ENCODE assay signal across 21 cellular contexts in genomic region chr4:478373-478772, GRCh38. TPM values are rescaled to one million over a fixed set of nuclear protein-coding genes. Genes with fewer than 3 reads are reported as not detected.
DNase-seq lines count a peak whose midpoint lies in the region; ATAC-seq, FAIRE-seq and TF ChIP-seq lines count a peak whose summit lies in the region.
"Had no signal": no experiment of that assay in that cellular context is flagged by ENCODE, and none has a peak within 500 bp of the region (broad histone marks: within the 10 kb centered on the region; RNA-seq: fewer than 3 reads in every experiment).

No MANE protein-coding gene starts in this region.

- no peak for TF ChIP-seq CTCF in astrocyte (IDR thresholded peaks at IDR 0.05; ENCODE audit: insufficient read depth, low read depth, low read length)
- TF ChIP-seq CTCF in dorsolateral prefrontal cortex (IDR thresholded peaks at IDR 0.05 in 54 of 56, conservative IDR thresholded peaks at IDR 0.05 in 2 of 56; ENCODE audit: low read depth in 1 of 56, partially characterized antibody in 56 of 56), result no peak

- H2AFZ ChIP-seq in astrocyte (ENCODE audit: low read depth, low read length), result no peak overlapping the region
- H2AFZ ChIP-seq: GM23338 had no signal

- peaks cover 17% of the 10 kb centered on the region for H3K36me3 Mint-ChIP-seq in astrocyte (ENCODE audit: low read depth, unreplicated experiment)

- no peak overlapping the region for H3K27ac ChIP-seq in astrocyte (ENCODE audit: low read depth, low read length)
- no peak overlapping the region for H3K27ac ChIP-seq in dorsolateral prefrontal cortex
- H3K27ac ChIP-seq: gastrocnemius medialis, left ventricle myocardium inferior, ovary had no signal

- H3K4me1 ChIP-seq in astrocyte (ENCODE audit: insufficient read depth, low read length), result peaks cover 3% of the 10 kb centered on the region
- H3K4me1 ChIP-seq: gastrocnemius medialis had no signal

- intact Hi-C loops in dorsolateral prefrontal cortex (cut with DNase I) (loop anchor here (10.0 kb wide), 1 partner anchor 144 kb away; the partner anchor contains the start of gene ZNF141 (in 2 of the 2)), sciatic nerve (cut with DNase I) (no loop called here)

- peaks cover 16% of the 10 kb centered on the region for H3K79me2 ChIP-seq in astrocyte (ENCODE audit: insufficient read depth, low read length)

- peaks cover 4% of the 10 kb centered on the region for H3K9me3 Mint-ChIP-seq in astrocyte (ENCODE audit: unreplicated experiment)
- H3K9me3 Mint-ChIP-seq: GM23338 had no signal

- peak overlapping the region; percentile 62 for H3K4me3 Mint-ChIP-seq in astrocyte (ENCODE audit: unreplicated experiment)
- H3K4me3 Mint-ChIP-seq: activated T-cell treated with anti-CD3 and anti-CD28 coated beads, Interleukin-2, amount 50 U/mL, for 72 hours; GM23338; T-helper 1 cell treated with Interleukin-12 subunit alpha and Interleukin-12 subunit beta and Interleukin-4 antibody, amounts not matched to agents 30 μg/mL and 1 μg/mL, for 36 hours had no signal

- no peak overlapping the region for H3K4me2 ChIP-seq in astrocyte (ENCODE audit: low read length)
- H3K4me2 ChIP-seq: GM23338 had no signal

- ATAC-seq in GM18517 (IDR thresholded peaks at IDR 0.05; ENCODE audit: unreplicated experiment), result no peak
- ATAC-seq in GM19324 (IDR thresholded peaks at IDR 0.05; ENCODE audit: low FRiP score, unreplicated experiment), result no peak
- no peak for ATAC-seq in sciatic nerve
- ATAC-seq: activated T-cell treated with anti-CD3 and anti-CD28 coated beads, Interleukin-2, amount 50 U/mL, for 72 hours; gastrocnemius medialis; GM12878; GM23338 had no signal

- H3K9ac ChIP-seq in astrocyte (ENCODE audit: low read length), result no peak overlapping the region

- H3K27me3 ChIP-seq in astrocyte (ENCODE audit: insufficient read depth, low read length) (no peaks in the 10 kb centered on the region), dorsolateral prefrontal cortex (no peaks in the 10 kb centered on the region)
- H3K27me3 ChIP-seq: gastrocnemius medialis, ovary had no signal

- H3K9me3 ChIP-seq in astrocyte (ENCODE audit: insufficient read depth, low read depth, low read length), result no peaks in the 10 kb centered on the region
- H3K9me3 ChIP-seq: gastrocnemius medialis, ovary had no signal

- DNase-seq in Daoy (ENCODE audit: low read depth), result peak; percentile 19
- DNase-seq in M059J (ENCODE audit: low read depth), result peak; percentile 74
- DNase-seq in astrocyte (ENCODE audit: low read depth), result peak; percentile 43
- no peak for DNase-seq in dorsolateral prefrontal cortex
- DNase-seq in sciatic nerve (ENCODE audit: low spot score), result no peak
- DNase-seq: activated CD4-positive, CD25-positive, alpha-beta regulatory T cell; activated T-cell treated with anti-CD3 and anti-CD28 coated beads, Interleukin-2, amount 50 U/mL, for 72 hours; CD8-positive, alpha-beta memory T cell; cerebellar nuclear complex; gastrocnemius medialis; left ventricle myocardium inferior; NCI-H1436; ovary; stimulated activated CD4-positive, alpha-beta T cell treated with anti-CD3 and anti-CD28 coated beads, Interleukin-2, amount 100 ng/mL, for 48 hours had no signal

- no peaks in the 10 kb centered on the region for H4K20me1 ChIP-seq in astrocyte (ENCODE audit: insufficient read depth, low read length)

- H3K4me3 ChIP-seq in astrocyte (ENCODE audit: insufficient read depth, low read depth, low read length), result no peak overlapping the region
- no peak overlapping the region for H3K4me3 ChIP-seq in dorsolateral prefrontal cortex
- H3K4me3 ChIP-seq: gastrocnemius medialis, GM12878, GM23338, left ventricle myocardium inferior, ovary had no signal

- no peak for FAIRE-seq in astrocyte (lab: Jason Lieb, UNC)
- peak; percentile 71 for FAIRE-seq in islet of Langerhans (lab: Jason Lieb, UNC)
- FAIRE-seq: G401.6, GM12878 had no signal

- no peaks in the 10 kb centered on the region for H3K36me3 ChIP-seq in astrocyte (ENCODE audit: insufficient read depth, low read length)
- H3K36me3 ChIP-seq: gastrocnemius medialis, left ventricle myocardium inferior, ovary had no signal

- H3K27me3 Mint-ChIP-seq in astrocyte (ENCODE audit: low read depth, unreplicated experiment), result no peaks in the 10 kb centered on the region

- H3K4me1 Mint-ChIP-seq in astrocyte (ENCODE audit: low read depth, unreplicated experiment), result peaks cover 26% of the 10 kb centered on the region

- H3K27ac Mint-ChIP-seq in astrocyte (ENCODE audit: unreplicated experiment), result no peak overlapping the region
- H3K27ac Mint-ChIP-seq: activated T-cell treated with anti-CD3 and anti-CD28 coated beads, Interleukin-2, amount 50 U/mL, for 72 hours; CD8-positive, alpha-beta memory T cell; T-helper 1 cell treated with Interleukin-12 subunit alpha and Interleukin-12 subunit beta and Interleukin-4 antibody, amounts not matched to agents 30 μg/mL and 1 μg/mL, for 36 hours had no signal

RNA-seq across cellular contexts. Expression of gene ZNF721, which starts 20.6 kb away (rescaled TPM):
- 9.7 and 19.3 TPM in 2 replicates for total RNA-seq in Daoy (2014; rRNA removed; shearing (Covaris generic))
- 7.0 and 18.4 TPM in 2 replicates for total RNA-seq in M059J (2014; rRNA removed; shearing (Covaris generic))
- total RNA-seq in astrocyte (23.7 and 26.3 TPM in 2 replicates), dorsolateral prefrontal cortex (10 to 100 TPM; 44.3 to 77.3 (median 58.4) TPM), sciatic nerve (39.1 TPM)

RNA-seq across cellular contexts. Expression of gene PIGG, which starts 20.6 kb away (rescaled TPM):
- 14.3 and 15.9 TPM in 2 replicates for total RNA-seq in Daoy (2014; rRNA removed; shearing (Covaris generic))
- total RNA-seq in M059J (2014; rRNA removed; shearing (Covaris generic)), result 31.4 and 38.2 TPM in 2 replicates
- 53.0 and 53.4 TPM in 2 replicates for total RNA-seq in astrocyte
- 100 to 1,000 TPM in 5 of 120 experiments, 10 to 100 TPM in 115; 47.5 to 121 (median 75.9) TPM for total RNA-seq in dorsolateral prefrontal cortex
- total RNA-seq in sciatic nerve, result 59.6 TPM

Comparison
In these comparisons a context has a peak if more than half of its experiments do, and no peak if none do; other contexts are left out.
1. DNase-seq: peak in Daoy (single experiment), M059J (single experiment) and astrocyte (single experiment); none in dorsolateral prefrontal cortex (0 of 10) and sciatic nerve (single experiment).